Comparison of ENCODE assay signal across 16 cellular contexts in genomic region chr18:32366586-32367538, GRCh38.
DNase-seq lines count a peak whose midpoint lies in the region; ATAC-seq and TF ChIP-seq lines count a peak whose summit lies in the region.
"Had no signal": no experiment of that assay in that cellular context is flagged by ENCODE, and none has a peak within 500 bp of the region (broad histone marks: within the 10 kb centered on the region; RNA-seq: fewer than 3 reads in every experiment).

No MANE protein-coding gene starts in this region.

- TF ChIP-seq POLR2A in right lobe of liver (IDR thresholded peaks at IDR 0.05), result no peak

- WGBS in right lobe of liver (ENCODE audit: insufficient coverage, low coverage, low lambda C conversion rate, missing lambda C conversion rate), result 32% methylated on average over 1 of the region's 1 CpG

- POLR2A ChIA-PET in A673 (lab: Charles Lee; ENCODE audit: low non-redundant PET), result no interaction called here
- POLR2A ChIA-PET in activated CD8-positive, alpha-beta T cell treated with anti-CD3 and anti-CD28 coated beads for 36 hours (lab: Charles Lee), result no interaction called here
- POLR2A ChIA-PET in activated CD4-positive, alpha-beta memory T cell treated with anti-CD3 and anti-CD28 coated beads, Interleukin-2, amount 10 ng/mL, durations not matched to agents 7 days and 5 days (lab: Charles Lee), result no interaction called here

- H3K4me1 ChIP-seq in A673 (ENCODE audit: insufficient read depth, low read length, poor library complexity, severe bottlenecking) (peaks cover 15% of the 10 kb centered on the region), right lobe of liver (peaks cover 0 to 38% (median 15%) of the 10 kb centered on the region in 4 donors)

- no TSS peak for BruUV-seq in A673 (replicated peaks; lab: Mats Ljungman, UMichigan)

- peaks cover 8% of the 10 kb centered on the region for H3K27me3 Mint-ChIP-seq in activated naive CD8-positive, alpha-beta T cell treated with anti-CD3 and anti-CD28 coated beads for 36 hours
- H3K27me3 Mint-ChIP-seq in activated CD8-positive, alpha-beta T cell treated with anti-CD3 and anti-CD28 coated beads for 36 hours, result peaks cover 12% of the 10 kb centered on the region
- peaks cover 5% of the 10 kb centered on the region for H3K27me3 Mint-ChIP-seq in activated CD4-positive, alpha-beta memory T cell treated with anti-CD3 and anti-CD28 coated beads, Interleukin-2, amount 10 ng/mL, durations not matched to agents 7 days and 5 days

- H3K9me3 Mint-ChIP-seq in activated naive CD8-positive, alpha-beta T cell treated with anti-CD3 and anti-CD28 coated beads for 36 hours, result no peaks in the 10 kb centered on the region
- no peaks in the 10 kb centered on the region for H3K9me3 Mint-ChIP-seq in activated CD8-positive, alpha-beta T cell treated with anti-CD3 and anti-CD28 coated beads for 36 hours
- H3K9me3 Mint-ChIP-seq in activated CD4-positive, alpha-beta memory T cell treated with anti-CD3 and anti-CD28 coated beads, Interleukin-2, amount 10 ng/mL, durations not matched to agents 7 days and 5 days, result no peaks in the 10 kb centered on the region
- H3K9me3 Mint-ChIP-seq: activated naive CD4-positive, alpha-beta T cell treated with anti-CD3 and anti-CD28 coated beads, Interleukin-2, amount 10 ng/mL, durations not matched to agents 7 days and 5 days; natural killer cell treated with Interleukin-12 subunit alpha and Interleukin-12 subunit beta and Interleukin-15 and Interleukin-18, amount 100 ng/mL, for 72 hours had no signal

- no peak overlapping the region for H3K4me3 Mint-ChIP-seq in activated naive CD8-positive, alpha-beta T cell treated with anti-CD3 and anti-CD28 coated beads for 36 hours
- H3K4me3 Mint-ChIP-seq in activated CD8-positive, alpha-beta T cell treated with anti-CD3 and anti-CD28 coated beads for 36 hours, result no peak overlapping the region
- H3K4me3 Mint-ChIP-seq in activated CD4-positive, alpha-beta memory T cell treated with anti-CD3 and anti-CD28 coated beads, Interleukin-2, amount 10 ng/mL, durations not matched to agents 7 days and 5 days, result no peak overlapping the region
- H3K4me3 Mint-ChIP-seq: activated naive CD4-positive, alpha-beta T cell treated with anti-CD3 and anti-CD28 coated beads, Interleukin-2, amount 10 ng/mL, durations not matched to agents 7 days and 5 days; natural killer cell treated with Interleukin-12 subunit alpha and Interleukin-12 subunit beta and Interleukin-15 and Interleukin-18, amount 100 ng/mL, for 72 hours had no signal

- H3K4me1 Mint-ChIP-seq in activated naive CD8-positive, alpha-beta T cell treated with anti-CD3 and anti-CD28 coated beads for 36 hours, result no peaks in the 10 kb centered on the region
- H3K4me1 Mint-ChIP-seq in activated CD8-positive, alpha-beta T cell treated with anti-CD3 and anti-CD28 coated beads for 36 hours (ENCODE audit: low read depth), result no peaks in the 10 kb centered on the region
- peaks cover 3% of the 10 kb centered on the region for H3K4me1 Mint-ChIP-seq in activated CD4-positive, alpha-beta memory T cell treated with anti-CD3 and anti-CD28 coated beads, Interleukin-2, amount 10 ng/mL, durations not matched to agents 7 days and 5 days
- H3K4me1 Mint-ChIP-seq: activated naive CD4-positive, alpha-beta T cell treated with anti-CD3 and anti-CD28 coated beads, Interleukin-2, amount 10 ng/mL, durations not matched to agents 7 days and 5 days had no signal

- peak; percentile 60 to 75 (median 63) for ATAC-seq in right lobe of liver
- ATAC-seq in activated CD8-positive, alpha-beta T cell treated with anti-CD3 and anti-CD28 coated beads for 36 hours, result no peak
- ATAC-seq: natural killer cell treated with Interleukin-12 subunit alpha and Interleukin-12 subunit beta and Interleukin-15 and Interleukin-18, amount 100 ng/mL, for 72 hours had no signal

- intact Hi-C loops in A673 (cut with micrococcal nuclease; ENCODE audit: unreplicated experiment), result no loop called here
- intact Hi-C loops in right lobe of liver (cut with DNase I), result no loop called here
- intact Hi-C loops in activated CD8-positive, alpha-beta T cell treated with anti-CD3 and anti-CD28 coated beads for 36 hours (cut with micrococcal nuclease), result loop anchor here (10.0 kb wide), 1 partner anchor 48 kb away; no protein-coding TSS in a partner anchor

- H3K27ac Mint-ChIP-seq in activated naive CD8-positive, alpha-beta T cell treated with anti-CD3 and anti-CD28 coated beads for 36 hours, result no peak overlapping the region
- H3K27ac Mint-ChIP-seq in activated CD8-positive, alpha-beta T cell treated with anti-CD3 and anti-CD28 coated beads for 36 hours, result no peak overlapping the region
- H3K27ac Mint-ChIP-seq in activated CD4-positive, alpha-beta memory T cell treated with anti-CD3 and anti-CD28 coated beads, Interleukin-2, amount 10 ng/mL, durations not matched to agents 7 days and 5 days, result no peak overlapping the region
- H3K27ac Mint-ChIP-seq: activated naive CD4-positive, alpha-beta T cell treated with anti-CD3 and anti-CD28 coated beads, Interleukin-2, amount 10 ng/mL, durations not matched to agents 7 days and 5 days; natural killer cell treated with Interleukin-12 subunit alpha and Interleukin-12 subunit beta and Interleukin-15 and Interleukin-18, amount 100 ng/mL, for 72 hours had no signal

- no peaks in the 10 kb centered on the region for H3K36me3 ChIP-seq in A673 (ENCODE audit: insufficient read depth, low read length, poor library complexity, severe bottlenecking)
- no peaks in the 10 kb centered on the region for H3K36me3 ChIP-seq in right lobe of liver
- H3K36me3 ChIP-seq: left ventricle myocardium inferior, upper lobe of left lung had no signal

- no peaks in the 10 kb centered on the region for H3K9me3 ChIP-seq in A673 (ENCODE audit: low read depth, low read length, poor library complexity, severe bottlenecking)
- no peaks in the 10 kb centered on the region for H3K9me3 ChIP-seq in right lobe of liver
- H3K9me3 ChIP-seq: Caco-2, left ventricle myocardium inferior, upper lobe of left lung had no signal

- TF ChIP-seq CTCF in A673 (conservative IDR thresholded peaks at IDR 0.05; ENCODE audit: low read depth, low read length) (no peak), right lobe of liver (IDR thresholded peaks at IDR 0.05) (no peak)
- TF ChIP-seq CTCF in activated CD8-positive, alpha-beta T cell treated with anti-CD3 and anti-CD28 coated beads for 36 hours (IDR thresholded peaks at IDR 0.05), result no peak

- CTCF ChIA-PET in A673 (lab: Charles Lee), result no interaction called here
- CTCF ChIA-PET in activated CD8-positive, alpha-beta T cell treated with anti-CD3 and anti-CD28 coated beads for 36 hours (lab: Charles Lee), result no interaction called here
- CTCF ChIA-PET in activated CD4-positive, alpha-beta memory T cell treated with anti-CD3 and anti-CD28 coated beads, Interleukin-2, amount 10 ng/mL, durations not matched to agents 7 days and 5 days (lab: Charles Lee), result no interaction called here

- H3K4me3 ChIP-seq in A673 (ENCODE audit: low read depth, low read length, poor library complexity, severe bottlenecking) (no peak overlapping the region), right lobe of liver (no peak overlapping the region)
- H3K4me3 ChIP-seq: left ventricle myocardium inferior, upper lobe of left lung had no signal

- peak; percentile 54 for DNase-seq in A673 (ENCODE audit: low spot score)
- peak; percentile 85 for DNase-seq in NOMO-1 treated with DMSO at 0.1 percent for 48 hours (lab: John Stamatoyannopoulos, UW; ENCODE audit: unreplicated experiment)
- no peak for DNase-seq in epithelial cell of prostate (ENCODE audit: low read depth, low spot score)
- DNase-seq in right lobe of liver, result no peak
- DNase-seq in activated naive CD8-positive, alpha-beta T cell treated with anti-CD3 and anti-CD28 coated beads for 36 hours, result no peak
- no peak for DNase-seq in activated CD8-positive, alpha-beta T cell treated with anti-CD3 and anti-CD28 coated beads for 36 hours
- no peak for DNase-seq in activated CD4-positive, alpha-beta memory T cell treated with anti-CD3 and anti-CD28 coated beads, Interleukin-2, amount 10 ng/mL, durations not matched to agents 7 days and 5 days
- DNase-seq in NCI-H187 (lab: John Stamatoyannopoulos, UW), result no peak
- DNase-seq: activated naive CD4-positive, alpha-beta T cell treated with anti-CD3 and anti-CD28 coated beads, Interleukin-2, amount 10 ng/mL, durations not matched to agents 7 days and 5 days; Caco-2; central memory CD4-positive, alpha-beta T cell; left ventricle myocardium inferior; NCI-H2171; stimulated activated CD4-positive, alpha-beta T cell treated with anti-CD3 and anti-CD28 coated beads, Interleukin-4, amount 100 ng/mL, for 24 hours; upper lobe of left lung had no signal

- no peak overlapping the region for H3K27ac ChIP-seq in A673 (ENCODE audit: low read depth, low read length, poor library complexity, severe bottlenecking)
- H3K27ac ChIP-seq in epithelial cell of prostate, result peak overlapping the region; percentile 49
- peak overlapping the region; percentile 34 to 63 (median 36) for H3K27ac ChIP-seq in right lobe of liver
- H3K27ac ChIP-seq: left ventricle myocardium inferior had no signal

- no peaks in the 10 kb centered on the region for H3K36me3 Mint-ChIP-seq in activated naive CD8-positive, alpha-beta T cell treated with anti-CD3 and anti-CD28 coated beads for 36 hours
- H3K36me3 Mint-ChIP-seq in activated CD8-positive, alpha-beta T cell treated with anti-CD3 and anti-CD28 coated beads for 36 hours (ENCODE audit: low read depth), result no peaks in the 10 kb centered on the region
- no peaks in the 10 kb centered on the region for H3K36me3 Mint-ChIP-seq in activated CD4-positive, alpha-beta memory T cell treated with anti-CD3 and anti-CD28 coated beads, Interleukin-2, amount 10 ng/mL, durations not matched to agents 7 days and 5 days (ENCODE audit: low read depth)
- H3K36me3 Mint-ChIP-seq: activated naive CD4-positive, alpha-beta T cell treated with anti-CD3 and anti-CD28 coated beads, Interleukin-2, amount 10 ng/mL, durations not matched to agents 7 days and 5 days; natural killer cell treated with Interleukin-12 subunit alpha and Interleukin-12 subunit beta and Interleukin-15 and Interleukin-18, amount 100 ng/mL, for 72 hours had no signal

- H3K27me3 ChIP-seq in A673 (replicated peaks; ENCODE audit: insufficient read depth, low read depth, low read length, poor library complexity) (no peaks in the 10 kb centered on the region), right lobe of liver (no peaks in the 10 kb centered on the region)
- H3K27me3 ChIP-seq: upper lobe of left lung had no signal

Comparison
In these comparisons a context has a peak if more than half of its experiments do, and no peak if none do; other contexts are left out.
1. DNase-seq: peak in A673 (single experiment) and NOMO-1 treated with DMSO at 0.1 percent for 48 hours (single experiment); none in epithelial cell of prostate (single experiment), right lobe of liver (0 of 3), activated naive CD8-positive, alpha-beta T cell treated with anti-CD3 and anti-CD28 coated beads for 36 hours (single experiment), activated CD8-positive, alpha-beta T cell treated with anti-CD3 and anti-CD28 coated beads for 36 hours (single experiment), activated CD4-positive, alpha-beta memory T cell treated with anti-CD3 and anti-CD28 coated beads, Interleukin-2, amount 10 ng/mL, durations not matched to agents 7 days and 5 days (single experiment) and NCI-H187 (0 of 2).